In the genomic region with DNA sequence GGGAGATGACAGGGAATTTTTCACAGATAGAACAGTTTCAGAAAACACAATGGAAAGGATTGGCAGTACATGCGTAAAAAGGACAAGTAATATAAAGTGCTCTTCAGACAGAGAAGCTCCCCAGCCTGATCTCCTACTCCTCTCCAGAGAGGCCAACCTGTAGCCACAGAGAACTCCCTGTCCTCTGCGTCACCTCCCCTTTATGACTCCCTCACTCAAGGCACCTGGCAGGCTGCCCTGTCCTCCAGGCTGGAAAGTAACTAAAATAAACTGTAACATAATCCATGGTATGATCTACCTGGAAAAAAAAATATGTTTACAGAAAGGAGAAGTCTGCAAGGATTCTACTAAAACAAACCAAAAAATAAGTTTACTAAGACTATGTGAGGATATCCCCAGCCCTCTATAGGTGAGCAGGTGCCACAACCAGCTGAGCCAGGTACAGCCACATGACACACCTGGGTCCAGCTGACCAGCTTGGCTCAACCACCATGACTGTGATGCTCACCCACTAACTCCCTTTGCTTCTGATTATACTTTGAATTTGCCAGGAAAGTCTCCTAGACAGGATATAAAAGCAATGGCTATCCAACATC, we compare ENCODE assay signal across 2 cellular contexts.
TF ChIP-seq lines count a peak whose summit lies in the region.

No MANE protein-coding gene starts in this region.

TF ChIP-seq in IMR-90, 13 proteins besides CTCF, POLR2A, EP300 and RAD21:
- TF ChIP-seq CHD1 (IDR thresholded peaks at IDR 0.05; ENCODE audit: low read depth, low read length) (no peak), FOS (IDR thresholded peaks at IDR 0.05; ENCODE audit: low read depth, low read length) (no peak), CEBPB (IDR thresholded peaks at IDR 0.05; ENCODE audit: low read depth, low read length) (no peak), RCOR1 (IDR thresholded peaks at IDR 0.05; ENCODE audit: insufficient replicate concordance, low read length) (no peak), BHLHE40 (IDR thresholded peaks at IDR 0.05; ENCODE audit: low read depth, low read length) (no peak), MXI1 (IDR thresholded peaks at IDR 0.05; ENCODE audit: borderline replicate concordance, low read depth, low read length) (no peak), SMC3 (IDR thresholded peaks at IDR 0.05; ENCODE audit: low read depth, low read length) (no peak), MAFK (IDR thresholded peaks at IDR 0.05; ENCODE audit: low read depth, low read length) (no peak), NFE2L2 (IDR thresholded peaks at IDR 0.05; ENCODE audit: low read depth, low read length) (no peak)
- TF ChIP-seq, protein P1, sequence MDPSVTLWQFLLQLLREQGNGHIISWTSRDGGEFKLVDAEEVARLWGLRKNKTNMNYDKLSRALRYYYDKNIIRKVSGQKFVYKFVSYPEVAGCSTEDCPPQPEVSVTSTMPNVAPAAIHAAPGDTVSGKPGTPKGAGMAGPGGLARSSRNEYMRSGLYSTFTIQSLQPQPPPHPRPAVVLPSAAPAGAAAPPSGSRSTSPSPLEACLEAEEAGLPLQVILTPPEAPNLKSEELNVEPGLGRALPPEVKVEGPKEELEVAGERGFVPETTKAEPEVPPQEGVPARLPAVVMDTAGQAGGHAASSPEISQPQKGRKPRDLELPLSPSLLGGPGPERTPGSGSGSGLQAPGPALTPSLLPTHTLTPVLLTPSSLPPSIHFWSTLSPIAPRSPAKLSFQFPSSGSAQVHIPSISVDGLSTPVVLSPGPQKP (IDR thresholded peaks at IDR 0.05; ENCODE audit: borderline replicate concordance, low read depth, low read length): no peak
- TF ChIP-seq, protein P2, sequence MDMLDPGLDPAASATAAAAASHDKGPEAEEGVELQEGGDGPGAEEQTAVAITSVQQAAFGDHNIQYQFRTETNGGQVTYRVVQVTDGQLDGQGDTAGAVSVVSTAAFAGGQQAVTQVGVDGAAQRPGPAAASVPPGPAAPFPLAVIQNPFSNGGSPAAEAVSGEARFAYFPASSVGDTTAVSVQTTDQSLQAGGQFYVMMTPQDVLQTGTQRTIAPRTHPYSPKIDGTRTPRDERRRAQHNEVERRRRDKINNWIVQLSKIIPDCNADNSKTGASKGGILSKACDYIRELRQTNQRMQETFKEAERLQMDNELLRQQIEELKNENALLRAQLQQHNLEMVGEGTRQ (IDR thresholded peaks at IDR 0.05; ENCODE audit: low read depth, low read length): no peak

TF ChIP-seq in HepG2, 621 proteins besides CTCF, POLR2A, EP300 and RAD21:
- TF ChIP-seq DNMT3B (CRISPR knock-in tag; conservative IDR thresholded peaks at IDR 0.05) (no peak), ZNF326 (CRISPR knock-in tag; IDR thresholded peaks at IDR 0.05; ENCODE audit: borderline replicate concordance) (no peak)
